In the genomic region with DNA sequence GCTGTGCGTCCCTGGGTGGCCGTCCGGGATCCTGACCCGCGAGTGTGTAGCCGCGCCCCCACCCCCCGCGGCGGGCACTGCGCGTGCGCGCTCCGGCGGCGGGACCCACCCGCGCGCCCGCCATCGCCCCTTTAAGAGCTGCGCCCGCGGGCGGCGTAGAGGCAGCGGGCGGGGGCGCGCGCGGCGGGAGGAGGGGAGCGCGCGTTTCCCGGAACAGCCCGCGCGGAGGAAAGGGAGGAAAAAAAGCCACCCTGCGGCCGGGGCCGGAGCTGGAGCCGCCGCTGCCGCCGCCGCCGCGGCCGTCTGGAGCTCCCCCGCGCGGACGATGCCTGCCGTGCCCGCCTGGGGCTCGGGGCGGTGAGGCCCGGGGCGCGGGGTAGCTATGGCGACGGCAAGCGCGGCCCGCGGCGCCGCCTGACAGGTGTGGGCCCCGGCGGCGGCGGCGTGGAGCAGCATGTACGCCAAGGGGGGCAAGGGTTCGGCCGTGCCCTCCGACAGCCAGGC, we compare ENCODE assay signal across 1 cellular context.
TF ChIP-seq lines count a peak whose summit lies in the region.

A gene (plus strand): TSS at position 204 of the 504 bp plus-strand sequence. CDS start 251 bp downstream, at position 455.

TF ChIP-seq in K562, 482 proteins besides CTCF, POLR2A, EP300 and RAD21 (continued from another document and continues in another):
- TF ChIP-seq, protein P1, sequence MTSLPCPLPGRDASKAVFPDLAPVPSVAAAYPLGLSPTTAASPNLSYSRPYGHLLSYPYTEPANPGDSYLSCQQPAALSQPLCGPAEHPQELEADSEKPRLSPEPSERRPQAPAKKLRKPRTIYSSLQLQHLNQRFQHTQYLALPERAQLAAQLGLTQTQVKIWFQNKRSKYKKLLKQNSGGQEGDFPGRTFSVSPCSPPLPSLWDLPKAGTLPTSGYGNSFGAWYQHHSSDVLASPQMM (CRISPR knock-in tag; IDR thresholded peaks at IDR 0.05), result no peak
- TF ChIP-seq, protein P2, sequence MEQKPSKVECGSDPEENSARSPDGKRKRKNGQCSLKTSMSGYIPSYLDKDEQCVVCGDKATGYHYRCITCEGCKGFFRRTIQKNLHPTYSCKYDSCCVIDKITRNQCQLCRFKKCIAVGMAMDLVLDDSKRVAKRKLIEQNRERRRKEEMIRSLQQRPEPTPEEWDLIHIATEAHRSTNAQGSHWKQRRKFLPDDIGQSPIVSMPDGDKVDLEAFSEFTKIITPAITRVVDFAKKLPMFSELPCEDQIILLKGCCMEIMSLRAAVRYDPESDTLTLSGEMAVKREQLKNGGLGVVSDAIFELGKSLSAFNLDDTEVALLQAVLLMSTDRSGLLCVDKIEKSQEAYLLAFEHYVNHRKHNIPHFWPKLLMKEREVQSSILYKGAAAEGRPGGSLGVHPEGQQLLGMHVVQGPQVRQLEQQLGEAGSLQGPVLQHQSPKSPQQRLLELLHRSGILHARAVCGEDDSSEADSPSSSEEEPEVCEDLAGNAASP (IDR thresholded peaks at IDR 0.05), result no peak
- TF ChIP-seq, protein P3, sequence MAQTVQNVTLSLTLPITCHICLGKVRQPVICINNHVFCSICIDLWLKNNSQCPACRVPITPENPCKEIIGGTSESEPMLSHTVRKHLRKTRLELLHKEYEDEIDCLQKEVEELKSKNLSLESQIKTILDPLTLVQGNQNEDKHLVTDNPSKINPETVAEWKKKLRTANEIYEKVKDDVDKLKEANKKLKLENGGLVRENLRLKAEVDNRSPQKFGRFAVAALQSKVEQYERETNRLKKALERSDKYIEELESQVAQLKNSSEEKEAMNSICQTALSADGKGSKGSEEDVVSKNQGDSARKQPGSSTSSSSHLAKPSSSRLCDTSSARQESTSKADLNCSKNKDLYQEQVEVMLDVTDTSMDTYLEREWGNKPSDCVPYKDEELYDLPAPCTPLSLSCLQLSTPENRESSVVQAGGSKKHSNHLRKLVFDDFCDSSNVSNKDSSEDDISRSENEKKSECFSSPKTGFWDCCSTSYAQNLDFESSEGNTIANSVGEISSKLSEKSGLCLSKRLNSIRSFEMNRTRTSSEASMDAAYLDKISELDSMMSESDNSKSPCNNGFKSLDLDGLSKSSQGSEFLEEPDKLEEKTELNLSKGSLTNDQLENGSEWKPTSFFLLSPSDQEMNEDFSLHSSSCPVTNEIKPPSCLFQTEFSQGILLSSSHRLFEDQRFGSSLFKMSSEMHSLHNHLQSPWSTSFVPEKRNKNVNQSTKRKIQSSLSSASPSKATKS (CRISPR knock-in tag; IDR thresholded peaks at IDR 0.05), result no peak
- TF ChIP-seq KAT2B (IDR thresholded peaks at IDR 0.05; ENCODE audit: low read depth, low read length), result no peak
- peak; percentile 89 for TF ChIP-seq ELF1 (tag; IDR thresholded peaks at IDR 0.05)
- no peak for TF ChIP-seq THRAP3 (IDR thresholded peaks at IDR 0.05; ENCODE audit: borderline replicate concordance)
- peak in 1 of 2 experiments; percentile 66; a peak in 1 of 4 replicates for TF ChIP-seq TEAD1 (CRISPR knock-in tag; IDR thresholded peaks at IDR 0.05)
- no peak for TF ChIP-seq KDM1A (IDR thresholded peaks at IDR 0.05)
- TF ChIP-seq, protein P4, sequence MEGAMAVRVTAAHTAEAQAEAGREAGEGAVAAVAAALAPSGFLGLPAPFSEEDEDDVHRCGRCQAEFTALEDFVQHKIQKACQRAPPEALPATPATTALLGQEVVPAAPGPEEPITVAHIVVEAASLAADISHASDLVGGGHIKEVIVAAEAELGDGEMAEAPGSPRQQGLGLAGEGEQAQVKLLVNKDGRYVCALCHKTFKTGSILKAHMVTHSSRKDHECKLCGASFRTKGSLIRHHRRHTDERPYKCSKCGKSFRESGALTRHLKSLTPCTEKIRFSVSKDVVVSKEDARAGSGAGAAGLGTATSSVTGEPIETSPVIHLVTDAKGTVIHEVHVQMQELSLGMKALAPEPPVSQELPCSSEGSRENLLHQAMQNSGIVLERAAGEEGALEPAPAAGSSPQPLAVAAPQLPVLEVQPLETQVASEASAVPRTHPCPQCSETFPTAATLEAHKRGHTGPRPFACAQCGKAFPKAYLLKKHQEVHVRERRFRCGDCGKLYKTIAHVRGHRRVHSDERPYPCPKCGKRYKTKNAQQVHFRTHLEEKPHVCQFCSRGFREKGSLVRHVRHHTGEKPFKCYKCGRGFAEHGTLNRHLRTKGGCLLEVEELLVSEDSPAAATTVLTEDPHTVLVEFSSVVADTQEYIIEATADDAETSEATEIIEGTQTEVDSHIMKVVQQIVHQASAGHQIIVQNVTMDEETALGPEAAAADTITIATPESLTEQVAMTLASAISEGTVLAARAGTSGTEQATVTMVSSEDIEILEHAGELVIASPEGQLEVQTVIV (CRISPR knock-in tag; IDR thresholded peaks at IDR 0.05; ENCODE audit: borderline replicate concordance), result no peak
- TF ChIP-seq SETDB1 (IDR thresholded peaks at IDR 0.05; ENCODE audit: low read length), result no peak
- TF ChIP-seq, protein P5, sequence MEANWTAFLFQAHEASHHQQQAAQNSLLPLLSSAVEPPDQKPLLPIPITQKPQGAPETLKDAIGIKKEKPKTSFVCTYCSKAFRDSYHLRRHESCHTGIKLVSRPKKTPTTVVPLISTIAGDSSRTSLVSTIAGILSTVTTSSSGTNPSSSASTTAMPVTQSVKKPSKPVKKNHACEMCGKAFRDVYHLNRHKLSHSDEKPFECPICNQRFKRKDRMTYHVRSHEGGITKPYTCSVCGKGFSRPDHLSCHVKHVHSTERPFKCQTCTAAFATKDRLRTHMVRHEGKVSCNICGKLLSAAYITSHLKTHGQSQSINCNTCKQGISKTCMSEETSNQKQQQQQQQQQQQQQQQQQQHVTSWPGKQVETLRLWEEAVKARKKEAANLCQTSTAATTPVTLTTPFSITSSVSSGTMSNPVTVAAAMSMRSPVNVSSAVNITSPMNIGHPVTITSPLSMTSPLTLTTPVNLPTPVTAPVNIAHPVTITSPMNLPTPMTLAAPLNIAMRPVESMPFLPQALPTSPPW (CRISPR knock-in tag; IDR thresholded peaks at IDR 0.05), result peak; percentile 95
- no peak for TF ChIP-seq ZC3H11A (IDR thresholded peaks at IDR 0.05; ENCODE audit: low read depth, low read length)
- no peak for TF ChIP-seq MAFG (tag; conservative IDR thresholded peaks at IDR 0.05)
- no peak for TF ChIP-seq ZNF41 (CRISPR knock-in tag; conservative IDR thresholded peaks at IDR 0.05)
- TF ChIP-seq BMI1 (IDR thresholded peaks at IDR 0.05; ENCODE audit: low read length), result no peak
- peak; percentile 71; the same call in 1 of the 2 replicates for TF ChIP-seq ZBTB7A (IDR thresholded peaks at IDR 0.05; ENCODE audit: borderline replicate concordance, control insufficient read depth, low read depth, low read length)
- TF ChIP-seq, protein P6, sequence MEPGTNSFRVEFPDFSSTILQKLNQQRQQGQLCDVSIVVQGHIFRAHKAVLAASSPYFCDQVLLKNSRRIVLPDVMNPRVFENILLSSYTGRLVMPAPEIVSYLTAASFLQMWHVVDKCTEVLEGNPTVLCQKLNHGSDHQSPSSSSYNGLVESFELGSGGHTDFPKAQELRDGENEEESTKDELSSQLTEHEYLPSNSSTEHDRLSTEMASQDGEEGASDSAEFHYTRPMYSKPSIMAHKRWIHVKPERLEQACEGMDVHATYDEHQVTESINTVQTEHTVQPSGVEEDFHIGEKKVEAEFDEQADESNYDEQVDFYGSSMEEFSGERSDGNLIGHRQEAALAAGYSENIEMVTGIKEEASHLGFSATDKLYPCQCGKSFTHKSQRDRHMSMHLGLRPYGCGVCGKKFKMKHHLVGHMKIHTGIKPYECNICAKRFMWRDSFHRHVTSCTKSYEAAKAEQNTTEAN (CRISPR knock-in tag; IDR thresholded peaks at IDR 0.05), result 0 out of 2 replicates have a peak, but pooled peaks have one; percentile 58
- peak; percentile 86 for TF ChIP-seq FOXP1 (CRISPR knock-in tag; IDR thresholded peaks at IDR 0.05)
- no peak for TF ChIP-seq ZEB2 (IDR thresholded peaks at IDR 0.05)
- no peak for TF ChIP-seq SMARCA4 (IDR thresholded peaks at IDR 0.05)
- TF ChIP-seq, protein P7, sequence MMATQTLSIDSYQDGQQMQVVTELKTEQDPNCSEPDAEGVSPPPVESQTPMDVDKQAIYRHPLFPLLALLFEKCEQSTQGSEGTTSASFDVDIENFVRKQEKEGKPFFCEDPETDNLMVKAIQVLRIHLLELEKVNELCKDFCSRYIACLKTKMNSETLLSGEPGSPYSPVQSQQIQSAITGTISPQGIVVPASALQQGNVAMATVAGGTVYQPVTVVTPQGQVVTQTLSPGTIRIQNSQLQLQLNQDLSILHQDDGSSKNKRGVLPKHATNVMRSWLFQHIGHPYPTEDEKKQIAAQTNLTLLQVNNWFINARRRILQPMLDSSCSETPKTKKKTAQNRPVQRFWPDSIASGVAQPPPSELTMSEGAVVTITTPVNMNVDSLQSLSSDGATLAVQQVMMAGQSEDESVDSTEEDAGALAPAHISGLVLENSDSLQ (IDR thresholded peaks at IDR 0.05), result no peak
- TF ChIP-seq MCM2 (IDR thresholded peaks at IDR 0.05; ENCODE audit: low read depth), result no peak
- TF ChIP-seq, protein P8, sequence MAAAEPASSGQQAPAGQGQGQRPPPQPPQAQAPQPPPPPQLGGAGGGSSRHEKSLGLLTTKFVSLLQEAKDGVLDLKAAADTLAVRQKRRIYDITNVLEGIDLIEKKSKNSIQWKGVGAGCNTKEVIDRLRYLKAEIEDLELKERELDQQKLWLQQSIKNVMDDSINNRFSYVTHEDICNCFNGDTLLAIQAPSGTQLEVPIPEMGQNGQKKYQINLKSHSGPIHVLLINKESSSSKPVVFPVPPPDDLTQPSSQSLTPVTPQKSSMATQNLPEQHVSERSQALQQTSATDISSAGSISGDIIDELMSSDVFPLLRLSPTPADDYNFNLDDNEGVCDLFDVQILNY (CRISPR knock-in tag; IDR thresholded peaks at IDR 0.05), result no peak
- peak; percentile 69; the same call in 1 of the 2 replicates for TF ChIP-seq ZNF197 (CRISPR knock-in tag; IDR thresholded peaks at IDR 0.05; ENCODE audit: low read depth)
- no peak for TF ChIP-seq ZZZ3 (IDR thresholded peaks at IDR 0.05)
- TF ChIP-seq FOXM1 (IDR thresholded peaks at IDR 0.05; ENCODE audit: low read depth), result no peak
- TF ChIP-seq FOXM1 (CRISPR knock-in tag; IDR thresholded peaks at IDR 0.05; ENCODE audit: low read depth), result no peak
- TF ChIP-seq RBM15 (IDR thresholded peaks at IDR 0.05; ENCODE audit: insufficient read depth, low read length), result no peak
- TF ChIP-seq, protein P9, sequence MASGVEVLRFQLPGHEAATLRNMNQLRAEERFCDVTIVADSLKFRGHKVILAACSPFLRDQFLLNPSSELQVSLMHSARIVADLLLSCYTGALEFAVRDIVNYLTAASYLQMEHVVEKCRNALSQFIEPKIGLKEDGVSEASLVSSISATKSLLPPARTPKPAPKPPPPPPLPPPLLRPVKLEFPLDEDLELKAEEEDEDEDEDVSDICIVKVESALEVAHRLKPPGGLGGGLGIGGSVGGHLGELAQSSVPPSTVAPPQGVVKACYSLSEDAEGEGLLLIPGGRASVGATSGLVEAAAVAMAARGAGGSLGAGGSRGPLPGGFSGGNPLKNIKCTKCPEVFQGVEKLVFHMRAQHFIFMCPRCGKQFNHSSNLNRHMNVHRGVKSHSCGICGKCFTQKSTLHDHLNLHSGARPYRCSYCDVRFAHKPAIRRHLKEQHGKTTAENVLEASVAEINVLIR (CRISPR knock-in tag; IDR thresholded peaks at IDR 0.05), result no peak
- TF ChIP-seq TCF3 (CRISPR knock-in tag; IDR thresholded peaks at IDR 0.05), result no peak; the same call in 1 of the 2 replicates
- no peak for TF ChIP-seq LEF1 (IDR thresholded peaks at IDR 0.05)
- no peak for TF ChIP-seq ZNF668 (CRISPR knock-in tag; IDR thresholded peaks at IDR 0.05)
- TF ChIP-seq JUN (IDR thresholded peaks at IDR 0.05; ENCODE audit: borderline replicate concordance, low read depth, low read length), result no peak
- peak; percentile 84; the same call in 1 of the 2 replicates for TF ChIP-seq JUN (CRISPR knock-in tag; IDR thresholded peaks at IDR 0.05; ENCODE audit: borderline replicate concordance)
- TF ChIP-seq, protein P10, sequence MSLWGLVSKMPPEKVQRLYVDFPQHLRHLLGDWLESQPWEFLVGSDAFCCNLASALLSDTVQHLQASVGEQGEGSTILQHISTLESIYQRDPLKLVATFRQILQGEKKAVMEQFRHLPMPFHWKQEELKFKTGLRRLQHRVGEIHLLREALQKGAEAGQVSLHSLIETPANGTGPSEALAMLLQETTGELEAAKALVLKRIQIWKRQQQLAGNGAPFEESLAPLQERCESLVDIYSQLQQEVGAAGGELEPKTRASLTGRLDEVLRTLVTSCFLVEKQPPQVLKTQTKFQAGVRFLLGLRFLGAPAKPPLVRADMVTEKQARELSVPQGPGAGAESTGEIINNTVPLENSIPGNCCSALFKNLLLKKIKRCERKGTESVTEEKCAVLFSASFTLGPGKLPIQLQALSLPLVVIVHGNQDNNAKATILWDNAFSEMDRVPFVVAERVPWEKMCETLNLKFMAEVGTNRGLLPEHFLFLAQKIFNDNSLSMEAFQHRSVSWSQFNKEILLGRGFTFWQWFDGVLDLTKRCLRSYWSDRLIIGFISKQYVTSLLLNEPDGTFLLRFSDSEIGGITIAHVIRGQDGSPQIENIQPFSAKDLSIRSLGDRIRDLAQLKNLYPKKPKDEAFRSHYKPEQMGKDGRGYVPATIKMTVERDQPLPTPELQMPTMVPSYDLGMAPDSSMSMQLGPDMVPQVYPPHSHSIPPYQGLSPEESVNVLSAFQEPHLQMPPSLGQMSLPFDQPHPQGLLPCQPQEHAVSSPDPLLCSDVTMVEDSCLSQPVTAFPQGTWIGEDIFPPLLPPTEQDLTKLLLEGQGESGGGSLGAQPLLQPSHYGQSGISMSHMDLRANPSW (CRISPR knock-in tag; IDR thresholded peaks at IDR 0.05), result 0 out of 2 replicates have a peak, but pooled peaks have one; percentile 26
- no peak for TF ChIP-seq FOXK2 (conservative IDR thresholded peaks at IDR 0.05 in 1 of 2, IDR thresholded peaks at IDR 0.05 in 1 of 2; ENCODE audit: low read depth in 2 of 2)
- no peak for TF ChIP-seq PHB2 (IDR thresholded peaks at IDR 0.05; ENCODE audit: low read depth)
- 0 out of 2 replicates have a peak, but pooled peaks have one; percentile 0 for TF ChIP-seq ZNF175 (CRISPR knock-in tag; IDR thresholded peaks at IDR 0.05; ENCODE audit: low read depth)
- no peak for TF ChIP-seq MYNN (IDR thresholded peaks at IDR 0.05)
- TF ChIP-seq MYNN (CRISPR knock-in tag; IDR thresholded peaks at IDR 0.05), result no peak
- TF ChIP-seq ARHGAP35 (IDR thresholded peaks at IDR 0.05; ENCODE audit: partially characterized antibody), result no peak
- peak; percentile 97 for TF ChIP-seq RB1 (IDR thresholded peaks at IDR 0.05; ENCODE audit: low read depth)
- TF ChIP-seq MBD2 (IDR thresholded peaks at IDR 0.05; ENCODE audit: borderline replicate concordance, low read depth), result no peak
- no peak for TF ChIP-seq KDM5B (IDR thresholded peaks at IDR 0.05; ENCODE audit: insufficient replicate concordance, low read depth, low read length)
- TF ChIP-seq NEUROD1 (IDR thresholded peaks at IDR 0.05; ENCODE audit: borderline replicate concordance, low read depth, low read length, partially characterized antibody), result peak; percentile 87
- TF ChIP-seq KAT8 (IDR thresholded peaks at IDR 0.05; ENCODE audit: low read depth), result no peak
- no peak for TF ChIP-seq TEAD2 (tag; IDR thresholded peaks at IDR 0.05)
- TF ChIP-seq XRCC4 (IDR thresholded peaks at IDR 0.05; ENCODE audit: extremely low read depth, insufficient read depth, insufficient read length), result no peak
- TF ChIP-seq ZNF140 (CRISPR knock-in tag; IDR thresholded peaks at IDR 0.05), result no peak
- TF ChIP-seq, protein P11, sequence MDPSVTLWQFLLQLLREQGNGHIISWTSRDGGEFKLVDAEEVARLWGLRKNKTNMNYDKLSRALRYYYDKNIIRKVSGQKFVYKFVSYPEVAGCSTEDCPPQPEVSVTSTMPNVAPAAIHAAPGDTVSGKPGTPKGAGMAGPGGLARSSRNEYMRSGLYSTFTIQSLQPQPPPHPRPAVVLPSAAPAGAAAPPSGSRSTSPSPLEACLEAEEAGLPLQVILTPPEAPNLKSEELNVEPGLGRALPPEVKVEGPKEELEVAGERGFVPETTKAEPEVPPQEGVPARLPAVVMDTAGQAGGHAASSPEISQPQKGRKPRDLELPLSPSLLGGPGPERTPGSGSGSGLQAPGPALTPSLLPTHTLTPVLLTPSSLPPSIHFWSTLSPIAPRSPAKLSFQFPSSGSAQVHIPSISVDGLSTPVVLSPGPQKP (CRISPR knock-in tag; IDR thresholded peaks at IDR 0.05), result no peak
